ENCODE assay signal across 23 cellular contexts in genomic region chr5:33978307-33978706, GRCh38. TPM values are rescaled to one million over a fixed set of nuclear protein-coding genes. Genes with fewer than 3 reads are reported as not detected.
DNase-seq lines count a peak whose midpoint lies in the region; ATAC-seq, FAIRE-seq and TF ChIP-seq lines count a peak whose summit lies in the region.
"Had no signal": no experiment of that assay in that cellular context is flagged by ENCODE, and none has a peak within 500 bp of the region (broad histone marks: within the 10 kb centered on the region; RNA-seq: fewer than 3 reads in every experiment).

No MANE protein-coding gene starts in this region.

- H3K9me3 ChIP-seq in HUES6 (ENCODE audit: control insufficient read depth, insufficient read depth, low read depth, low read length) (no peaks in the 10 kb centered on the region), H1 (ENCODE audit: insufficient read depth in 2 of 2, low read depth in 1 of 2, low read length in 1 of 2) (no peaks in the 10 kb centered on the region), iPS-20b (ENCODE audit: insufficient read depth, low read depth, low read length) (no peaks in the 10 kb centered on the region), body of pancreas (no peaks in the 10 kb centered on the region), lower lobe of right lung (no peaks in the 10 kb centered on the region)
- H3K9me3 ChIP-seq: A549, Caco-2, HAP-1 had no signal

- no peak overlapping the region for H3K9ac ChIP-seq in HUES6 (ENCODE audit: low read length)
- H3K9ac ChIP-seq in H1 (replicated peaks in 1 of 4; ENCODE audit: extremely low read depth in 1 of 4, low read depth in 3 of 4, low read length in 3 of 4) = no peak overlapping the region
- H3K9ac ChIP-seq in iPS-20b (ENCODE audit: low read depth, low read length) = no peak overlapping the region

- TF ChIP-seq CTCF in H1 (IDR thresholded peaks at IDR 0.05; ENCODE audit: control extremely low read depth in 1 of 3, insufficient read depth in 1 of 3, low read depth in 1 of 3, low read length in 3 of 3) = no peak
- TF ChIP-seq CTCF in body of pancreas (IDR thresholded peaks at IDR 0.05) = no peak
- no peak for TF ChIP-seq CTCF in lower lobe of right lung (IDR thresholded peaks at IDR 0.05)

- no peak overlapping the region for H3K18ac ChIP-seq in H1 (ENCODE audit: extremely low read depth, low read length)

- intact Hi-C loops in body of pancreas (cut with DNase I) (no loop called here), lower lobe of right lung (cut with DNase I) (no loop called here)

- H3K79me1 ChIP-seq in H1 (ENCODE audit: low read depth, low read length) = no peaks in the 10 kb centered on the region

- TF ChIP-seq EP300 in H1 (IDR thresholded peaks at IDR 0.05; ENCODE audit: borderline replicate concordance in 1 of 2, low read depth in 2 of 2, low read length in 2 of 2) = no peak

- no peak overlapping the region for H3K4ac ChIP-seq in H1 (replicated peaks; ENCODE audit: insufficient read length, low read depth, low read length)

- no peak overlapping the region; the same call in 1 of the 2 replicates for H2BK20ac ChIP-seq in H1 (ENCODE audit: low read length)

- no peaks in the 10 kb centered on the region for H3K79me2 ChIP-seq in H1 (ENCODE audit: control insufficient read depth in 1 of 2, insufficient read depth in 2 of 2, low read length in 2 of 2)

- no peaks in the 10 kb centered on the region for H4K20me1 ChIP-seq in H1 (replicated peaks in 1 of 2; ENCODE audit: control insufficient read depth in 1 of 2, insufficient read depth in 2 of 2, low read length in 2 of 2)

- DNase-seq in ELF-1 (ENCODE audit: low read depth, low spot score) (peak; percentile 10), H1 (ENCODE audit: low read depth in 1 of 2, low spot score in 2 of 2) (no peak), body of pancreas (no peak), lower lobe of right lung (no peak)
- DNase-seq: AML-193; Caco-2; CD4-positive, alpha-beta T cell; GDM1; GOT3 had no signal

- TF ChIP-seq POLR2A in H1 (IDR thresholded peaks at IDR 0.05; ENCODE audit: control extremely low read depth in 1 of 2, low read depth in 2 of 2, low read length in 2 of 2) (no peak), body of pancreas (IDR thresholded peaks at IDR 0.05) (no peak)

- H2AFZ ChIP-seq in H1 (ENCODE audit: low read length) = no peak overlapping the region

- no peaks in the 10 kb centered on the region for H3K23me2 ChIP-seq in H1 (ENCODE audit: low read depth, low read length)

- 80% methylated on average over 1 of the region's 1 CpG; no CpG with 5 or more reads in 1 of the 2 experiments for WGBS in H1 (ENCODE audit: extremely low coverage in 1 of 2, insufficient coverage in 1 of 2, insufficient read length in 1 of 2, insufficient replicate concordance in 2 of 2, low coverage in 1 of 2, low lambda C conversion rate in 2 of 2, missing lambda C conversion rate in 1 of 2), 2 experiments
- WGBS in body of pancreas, 2 donors = 90 to 91% methylated on average over 1 of the region's 1 CpG

- no peak overlapping the region for H4K8ac ChIP-seq in H1 (ENCODE audit: extremely low read depth, insufficient read depth, low read length)

- H4K91ac ChIP-seq in H1 (replicated peaks; ENCODE audit: insufficient read length, low read length) = no peak overlapping the region

- peak overlapping the region; percentile 29; the same call in 1 of the 2 replicates for H2BK5ac ChIP-seq in H1 (ENCODE audit: low read depth, low read length)

- no peak overlapping the region for H2BK12ac ChIP-seq in H1 (ENCODE audit: low read depth, low read length)

- no peak overlapping the region for H3K23ac ChIP-seq in H1 (ENCODE audit: insufficient read length)

- H3K4me1 ChIP-seq in HUES6 (ENCODE audit: control insufficient read depth, insufficient read depth, low read length) (peaks cover 48% of the 10 kb centered on the region), H1 (replicated peaks in 1 of 4; ENCODE audit: control insufficient read depth in 3 of 4, insufficient read depth in 4 of 4, low read length in 3 of 4) (peaks cover 0 to 18% (median 6%) of the 10 kb centered on the region in 4 experiments; a peak in 2 of 7 replicates), iPS-20b (ENCODE audit: insufficient read depth, low read length) (peaks cover 30% of the 10 kb centered on the region), body of pancreas (peaks cover 14% of the 10 kb centered on the region), lower lobe of right lung (no peaks in the 10 kb centered on the region)
- H3K4me1 ChIP-seq: A549 had no signal

- no peak overlapping the region for H2BK15ac ChIP-seq in H1 (ENCODE audit: low read length)

- H2BK120ac ChIP-seq in H1 (replicated peaks; ENCODE audit: low read depth, low read length) = no peak overlapping the region

- no peak for ATAC-seq in body of pancreas
- ATAC-seq in lower lobe of right lung = no peak
- no peak for ATAC-seq in GM21825 (IDR thresholded peaks at IDR 0.05; ENCODE audit: unreplicated experiment)
- ATAC-seq: A549, HepG2 had no signal

- H3K27ac ChIP-seq in HUES6 (ENCODE audit: low read depth, low read length) (peak overlapping the region; percentile 69), H1 (ENCODE audit: low read depth, low read length) (no peak overlapping the region), iPS-20b (ENCODE audit: low read length) (no peak overlapping the region), body of pancreas (no peak overlapping the region), lower lobe of right lung (no peak overlapping the region)
- H3K27ac ChIP-seq: 22Rv1, A549, C4-2B had no signal

- no peak overlapping the region for H2AK5ac ChIP-seq in H1 (ENCODE audit: low read depth, low read length)

- H3K4me2 ChIP-seq in H1 (ENCODE audit: insufficient read depth in 1 of 2, low read depth in 2 of 2, low read length in 2 of 2) = peak overlapping the region; percentile 19 to 51; a peak in 2 of 4 replicates
- H3K4me2 ChIP-seq: A549 had no signal

- FAIRE-seq in H1 (lab: Jason Lieb, UNC) = no peak
- FAIRE-seq: A549, D721Med, GM12892, GM18507, HepG2 had no signal

- no peak overlapping the region for H3K56ac ChIP-seq in H1 (replicated peaks; ENCODE audit: insufficient read length, low read depth, low read length)

- CTCF ChIA-PET in H1 (lab: Charles Lee; ENCODE audit: partially characterized antibody) = interaction anchor here (1.1 to 2.7 kb wide), 6 partner anchors 8 to 47 kb away, joined by 3 to 12 read pairs (median 4); partner anchors contain the start of gene RXFP3

- H3K36me3 ChIP-seq in HUES6 (ENCODE audit: control insufficient read depth, insufficient read depth, low read length) = no peaks in the 10 kb centered on the region
- no peaks in the 10 kb centered on the region for H3K36me3 ChIP-seq in H1 (ENCODE audit: control insufficient read depth in 2 of 4, insufficient read depth in 4 of 4, low read length in 3 of 4)
- no peaks in the 10 kb centered on the region for H3K36me3 ChIP-seq in iPS-20b (ENCODE audit: insufficient read depth, low read depth, low read length)
- no peaks in the 10 kb centered on the region for H3K36me3 ChIP-seq in body of pancreas (replicated peaks in 1 of 2; ENCODE audit: insufficient read depth in 1 of 2, low read depth in 2 of 2)
- H3K36me3 ChIP-seq in lower lobe of right lung = no peaks in the 10 kb centered on the region
- H3K36me3 ChIP-seq: HAP-1 had no signal

- peak overlapping the region; percentile 15 for H4K5ac ChIP-seq in H1 (ENCODE audit: insufficient read length, low read depth, low read length)

- TF ChIP-seq RAD21 in H1 (IDR thresholded peaks at IDR 0.05 in 1 of 2, conservative IDR thresholded peaks at IDR 0.05 in 1 of 2; ENCODE audit: low read depth in 2 of 2, low read length in 2 of 2) = no peak

- no peak overlapping the region for H3K14ac ChIP-seq in H1 (ENCODE audit: insufficient read length)

- peak overlapping the region; percentile 16; the same call in 1 of the 2 replicates for H3K4me3 ChIP-seq in HUES6 (ENCODE audit: low read depth, low read length)
- H3K4me3 ChIP-seq in H1 (ENCODE audit: extremely low read depth in 1 of 4, insufficient read depth in 2 of 4, low read depth in 3 of 4, low read length in 4 of 4) = peak overlapping the region in 1 of 4 experiments; percentile 31; a peak in 1 of 8 replicates
- H3K4me3 ChIP-seq in iPS-20b (ENCODE audit: low read length) = peak overlapping the region; percentile 10; the same call in 1 of the 2 replicates
- no peak overlapping the region for H3K4me3 ChIP-seq in body of pancreas
- no peak overlapping the region for H3K4me3 ChIP-seq in lower lobe of right lung
- H3K4me3 ChIP-seq: A549, HAP-1 had no signal

- POLR2A ChIA-PET in H1 (lab: Charles Lee; ENCODE audit: partially characterized antibody) = interaction anchor here (1.0 to 2.3 kb wide), 3 partner anchors 8 to 18 kb away, joined by 3 to 6 read pairs (median 3); no protein-coding TSS in a partner anchor

- H3K27me3 ChIP-seq in HUES6 (ENCODE audit: control insufficient read depth, insufficient read depth, low read length) (no peaks in the 10 kb centered on the region), H1 (replicated peaks in 1 of 4; ENCODE audit: control insufficient read depth in 3 of 4, extremely low read depth in 1 of 4, insufficient read depth in 3 of 4, low read length in 3 of 4) (no peaks in the 10 kb centered on the region), iPS-20b (ENCODE audit: insufficient read depth, low read length) (no peaks in the 10 kb centered on the region), body of pancreas (no peaks in the 10 kb centered on the region), lower lobe of right lung (ENCODE audit: low read depth) (no peaks in the 10 kb centered on the region)

RNA-seq across cellular contexts. Expression of gene SLC45A2, which starts 6.2 kb away (rescaled TPM):
- total RNA-seq in H1 (2021; fragmentation: NEBNext Ultra II Directional; extraction: Animal tissue kit (Norgen Biotek cat#: 25700)) = not detected in 2 replicates
- polyA plus RNA-seq in H1 (2011; rRNA removed) = 0.09 TPM in 1 of 2 replicates, not detected in the other
- 0.08 TPM for polyA plus RNA-seq in H1 (2011; cell fraction: cytosol; rRNA removed)
- 0.11 TPM for polyA plus RNA-seq in H1 (2011; cell fraction: nucleus; rRNA removed)
- not detected in 4 replicates for polyA plus RNA-seq in H1 (2012, experiment 1 of 2)
- polyA plus RNA-seq in H1 (2012, experiment 2 of 2) = not detected
- not detected for polyA plus RNA-seq in H1 (2013, experiment 1 of 2)
- 0.09 TPM for polyA plus RNA-seq in H1 (2013, experiment 2 of 2)
- polyA minus RNA-seq in H1 (2011; rRNA and poly(A)+ RNA removed) = 0.54 TPM in 1 of 2 replicates, not detected in the other
- not detected for polyA minus RNA-seq in H1 (2011; cell fraction: cytosol; rRNA and poly(A)+ RNA removed)
- 1.6 TPM for polyA minus RNA-seq in H1 (2011; cell fraction: nucleus; rRNA and poly(A)+ RNA removed)
- total RNA-seq in body of pancreas = not detected
- not detected for total RNA-seq in lower lobe of right lung
- total RNA-seq: CD4-positive, alpha-beta T cell; HT-29 had no signal
- polyA plus RNA-seq: A549, BJ, IgD-negative memory B cell had no signal

RNA-seq across cellular contexts. Expression of gene AMACR, which starts 29.5 kb away (rescaled TPM):
- 10.1 and 12.6 TPM in 2 replicates for total RNA-seq in H1 (2021; fragmentation: NEBNext Ultra II Directional; extraction: Animal tissue kit (Norgen Biotek cat#: 25700))
- 8.7 and 9.1 TPM in 2 replicates for polyA plus RNA-seq in H1 (2011; rRNA removed)
- 10.8 TPM for polyA plus RNA-seq in H1 (2011; cell fraction: cytosol; rRNA removed)
- polyA plus RNA-seq in H1 (2011; cell fraction: nucleus; rRNA removed) = 5.1 TPM
- polyA plus RNA-seq in H1 (2012, experiment 1 of 2) = 7.9 to 11.0 TPM (median 9.3 TPM) in 4 replicates
- 2.5 TPM for polyA plus RNA-seq in H1 (2012, experiment 2 of 2)
- polyA plus RNA-seq in H1 (2013, experiment 1 of 2) = 6.5 TPM
- polyA plus RNA-seq in H1 (2013, experiment 2 of 2) = 5.5 TPM
- 10.2 and 13.1 TPM in 2 replicates for polyA minus RNA-seq in H1 (2011; rRNA and poly(A)+ RNA removed)
- 8.1 TPM for polyA minus RNA-seq in H1 (2011; cell fraction: cytosol; rRNA and poly(A)+ RNA removed)
- polyA minus RNA-seq in H1 (2011; cell fraction: nucleus; rRNA and poly(A)+ RNA removed) = 5.7 TPM
- total RNA-seq in body of pancreas (1 to 10 TPM; 5.4 to 7.3 TPM), lower lobe of right lung (12.2 TPM)

RNA-seq across cellular contexts. Expression of gene RXFP3, which starts 42.1 kb away (rescaled TPM):
- total RNA-seq in H1 (2021; fragmentation: NEBNext Ultra II Directional; extraction: Animal tissue kit (Norgen Biotek cat#: 25700)) = 0.15 TPM in 1 of 2 replicates, not detected in the other
- 0.13 TPM in 1 of 2 replicates, not detected in the other for polyA plus RNA-seq in H1 (2011; rRNA removed)
- polyA plus RNA-seq in H1 (2011; cell fraction: cytosol; rRNA removed) = 0.08 TPM
- polyA plus RNA-seq in H1 (2011; cell fraction: nucleus; rRNA removed) = 0.07 TPM
- polyA plus RNA-seq in H1 (2012, experiment 1 of 2) = 0.09 to 0.12 TPM (median 0.12 TPM) in 3 of 4 replicates, not detected in the other
- not detected for polyA plus RNA-seq in H1 (2012, experiment 2 of 2)
- not detected for polyA plus RNA-seq in H1 (2013, experiment 1 of 2)
- polyA plus RNA-seq in H1 (2013, experiment 2 of 2) = 0.04 TPM
- 0.29 TPM in 1 of 2 replicates, not detected in the other for polyA minus RNA-seq in H1 (2011; rRNA and poly(A)+ RNA removed)
- not detected for polyA minus RNA-seq in H1 (2011; cell fraction: cytosol; rRNA and poly(A)+ RNA removed)
- polyA minus RNA-seq in H1 (2011; cell fraction: nucleus; rRNA and poly(A)+ RNA removed) = not detected
- total RNA-seq in body of pancreas (not detected), lower lobe of right lung (not detected)
- total RNA-seq: Caco-2; CD4-positive, alpha-beta T cell; HepG2; HT-29 had no signal
- polyA plus RNA-seq: A549, BJ, HepG2, IgD-negative memory B cell had no signal

Comparison
In these comparisons a context has a peak if more than half of its experiments do, and no peak if none do; other contexts are left out.
1. H3K4me3 ChIP-seq: peak in HUES6 (single experiment) and iPS-20b (single experiment); none in body of pancreas (0 of 2) and lower lobe of right lung (single experiment).